8 cellular contexts compared by ENCODE assay signal in genomic region chr19:14517840-14518505, GRCh38. TPM values are rescaled to one million over a fixed set of nuclear protein-coding genes. Genes with fewer than 3 reads are reported as not detected.
A peak's percentile ranks its signal among the peaks of the same experiment; 100 is the strongest.
DNase-seq lines count a peak whose midpoint lies in the region; ATAC-seq and TF ChIP-seq lines count a peak whose summit lies in the region.

DNAJB1 (minus strand) TSS chr19:14518397; CDS start chr19:14518349, 48 bp downstream.

- POLR2A ChIA-PET in BJ (lab: Charles Lee): interaction anchor here (0.5 to 1.5 kb wide), 5 partner anchors 11 to 1601 kb away, joined by 3 to 6 read pairs (median 5); partner anchors contain the start of gene GIPC1

- CTCF ChIA-PET in BJ (lab: Yijun Ruan, JAX): interaction anchor here (1.1 to 3.6 kb wide), 5 partner anchors 12 to 45 kb away, joined by 3 to 23 read pairs (median 3); no protein-coding TSS in a partner anchor

- peaks cover 13% of the 10 kb centered on the region for H3K36me3 ChIP-seq in BJ (ENCODE audit: control insufficient read depth, insufficient read depth, low read length)

- no peaks in the 10 kb centered on the region for H3K27me3 ChIP-seq in BJ (ENCODE audit: control insufficient read depth, insufficient read depth, low read length)

- DNase-seq in BJ (ENCODE audit: low read depth) (no peak), NOMO-1 treated with DMSO at 0.1 percent for 48 hours (lab: John Stamatoyannopoulos, UW; ENCODE audit: unreplicated experiment) (peak; percentile 75), fibroblast of mammary gland (ENCODE audit: low read depth) (peak; percentile 62), naive B cell (peak; percentile 75), substantia nigra (lab: John Stamatoyannopoulos, UW) (peak in 48 of 49 donors; percentile 57 to 100 (median 84))
- peak; percentile 73 for DNase-seq in activated T-helper 1 cell treated with anti-CD3 and anti-CD28 coated beads, Interleukin-12 subunit alpha, Interleukin-12 subunit beta, Interleukin-2, Interleukin-4 antibody, amounts not matched to agents 30 ng/mL and 10 ng/mL and 1 ng/mL, durations not matched to agents 14 hours and 24 hours and 36 hours (ENCODE audit: low spot score)

- intact Hi-C loops in activated T-helper 1 cell treated with anti-CD3 and anti-CD28 coated beads, Interleukin-12 subunit alpha, Interleukin-12 subunit beta, Interleukin-2, Interleukin-4 antibody, amounts not matched to agents 30 ng/mL and 10 ng/mL and 1 ng/mL, durations not matched to agents 14 hours and 24 hours and 36 hours (cut with micrococcal nuclease): loop anchor here (1.0 to 2.0 kb wide), 7 partner anchors 11 to 607 kb away; partner anchors contain the start of genes GIPC1, RFX1 and TECR

- peaks cover 32% of the 10 kb centered on the region for H3K36me3 Mint-ChIP-seq in activated T-helper 1 cell treated with anti-CD3 and anti-CD28 coated beads, Interleukin-12 subunit alpha, Interleukin-12 subunit beta, Interleukin-2, Interleukin-4 antibody, amounts not matched to agents 30 ng/mL and 10 ng/mL and 1 ng/mL, durations not matched to agents 14 hours and 24 hours and 36 hours (ENCODE audit: low read depth)
- H3K36me3 Mint-ChIP-seq in naive B cell: peaks cover 14 to 20% of the 10 kb centered on the region in 2 donors

- H3K4me3 Mint-ChIP-seq in activated T-helper 1 cell treated with anti-CD3 and anti-CD28 coated beads, Interleukin-12 subunit alpha, Interleukin-12 subunit beta, Interleukin-2, Interleukin-4 antibody, amounts not matched to agents 30 ng/mL and 10 ng/mL and 1 ng/mL, durations not matched to agents 14 hours and 24 hours and 36 hours: peak within 1 kb of the TSS; percentile 91
- H3K4me3 Mint-ChIP-seq in naive B cell: peak within 1 kb of the TSS; percentile 90 to 98 (median 94)

- H3K9me3 Mint-ChIP-seq in activated T-helper 1 cell treated with anti-CD3 and anti-CD28 coated beads, Interleukin-12 subunit alpha, Interleukin-12 subunit beta, Interleukin-2, Interleukin-4 antibody, amounts not matched to agents 30 ng/mL and 10 ng/mL and 1 ng/mL, durations not matched to agents 14 hours and 24 hours and 36 hours: no peaks in the 10 kb centered on the region
- peaks cover 0 to 5% (median 0%) of the 10 kb centered on the region in 7 donors for H3K9me3 Mint-ChIP-seq in naive B cell

- H3K27me3 Mint-ChIP-seq in activated T-helper 1 cell treated with anti-CD3 and anti-CD28 coated beads, Interleukin-12 subunit alpha, Interleukin-12 subunit beta, Interleukin-2, Interleukin-4 antibody, amounts not matched to agents 30 ng/mL and 10 ng/mL and 1 ng/mL, durations not matched to agents 14 hours and 24 hours and 36 hours (ENCODE audit: insufficient read depth): peaks cover 2% of the 10 kb centered on the region
- H3K27me3 Mint-ChIP-seq in naive B cell: no peaks in the 10 kb centered on the region

- peaks cover 60% of the 10 kb centered on the region for H3K4me1 Mint-ChIP-seq in activated T-helper 1 cell treated with anti-CD3 and anti-CD28 coated beads, Interleukin-12 subunit alpha, Interleukin-12 subunit beta, Interleukin-2, Interleukin-4 antibody, amounts not matched to agents 30 ng/mL and 10 ng/mL and 1 ng/mL, durations not matched to agents 14 hours and 24 hours and 36 hours (ENCODE audit: low read depth)
- peaks cover 43 to 71% (median 63%) of the 10 kb centered on the region in 3 donors for H3K4me1 Mint-ChIP-seq in naive B cell

- peak within 1 kb of the TSS; percentile 90 for H3K4me3 ChIP-seq in BJ (ENCODE audit: low read depth, low read length)
- peak within 1 kb of the TSS; percentile 76 for H3K4me3 ChIP-seq in fibroblast of mammary gland (ENCODE audit: control insufficient read depth, low read depth, low read length)

- H3K27ac ChIP-seq in substantia nigra (ENCODE audit: low read depth, low read length, poor library complexity, severe bottlenecking): peak within 1 kb of the TSS; percentile 100

- H3K27ac Mint-ChIP-seq in activated T-helper 1 cell treated with anti-CD3 and anti-CD28 coated beads, Interleukin-12 subunit alpha, Interleukin-12 subunit beta, Interleukin-2, Interleukin-4 antibody, amounts not matched to agents 30 ng/mL and 10 ng/mL and 1 ng/mL, durations not matched to agents 14 hours and 24 hours and 36 hours: peak within 1 kb of the TSS; percentile 94
- peak within 1 kb of the TSS; percentile 92 to 99 (median 98) for H3K27ac Mint-ChIP-seq in naive B cell

- peak; percentile 51 for ATAC-seq in GM18873 (IDR thresholded peaks at IDR 0.05; ENCODE audit: low FRiP score, unreplicated experiment)
- peak; percentile 49 for ATAC-seq in HG03095 (IDR thresholded peaks at IDR 0.05; ENCODE audit: unreplicated experiment)
- peak; percentile 70 to 71 for ATAC-seq in naive B cell (ENCODE audit: low read depth in 2 of 2)

- TF ChIP-seq CTCF in BJ (IDR thresholded peaks at IDR 0.05; ENCODE audit: insufficient read depth, low read depth, low read length) (no peak), fibroblast of mammary gland (conservative IDR thresholded peaks at IDR 0.05; ENCODE audit: control insufficient read depth, insufficient read depth, low read depth, low read length) (no peak)

RNA-seq across cellular contexts. Expression of gene DNAJB1, which starts in this region (rescaled TPM):
- 114 and 133 TPM in 2 replicates for polyA plus RNA-seq in BJ (2011; rRNA removed)
- polyA minus RNA-seq in BJ (2011; rRNA and poly(A)+ RNA removed): 46.5 and 52.6 TPM in 2 replicates
- 104 and 120 TPM in 2 replicates for total RNA-seq in activated T-helper 1 cell treated with anti-CD3 and anti-CD28 coated beads, Interleukin-12 subunit alpha, Interleukin-12 subunit beta, Interleukin-2, Interleukin-4 antibody, amounts not matched to agents 30 ng/mL and 10 ng/mL and 1 ng/mL, durations not matched to agents 14 hours and 24 hours and 36 hours
- 100 to 1,000 TPM in 2 of 6 donors, 10 to 100 TPM in 4; 73.1 to 113 (median 75.9) TPM for polyA plus RNA-seq in naive B cell (ENCODE audit: low read depth in 6 of 6)
